Comparison of ENCODE assay signal across 11 cellular contexts in the genomic region with DNA sequence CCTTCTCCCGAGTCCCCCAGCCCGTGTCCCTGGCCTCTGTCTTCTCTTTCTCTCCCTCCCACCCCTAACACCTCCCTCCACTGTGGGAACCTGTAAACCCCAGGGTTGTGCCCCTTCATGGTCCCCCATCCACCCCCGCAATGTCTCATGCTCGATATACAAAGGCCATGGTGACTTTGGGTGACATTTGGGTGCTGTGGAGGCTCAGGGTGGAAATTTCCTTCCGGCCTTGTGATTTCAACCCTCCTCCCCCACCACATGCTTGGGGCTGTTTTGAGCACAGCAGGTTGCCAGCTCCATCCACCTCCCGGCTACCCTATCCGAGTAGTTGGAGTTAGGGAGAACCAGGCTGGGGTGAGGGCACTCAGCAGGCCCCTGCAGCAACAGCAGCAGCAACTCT. TPM values are rescaled to one million over a fixed set of nuclear protein-coding genes. Genes with fewer than 3 reads are reported as not detected.
A peak's percentile ranks its signal among the peaks of the same experiment; 100 is the strongest.
DNase-seq lines count a peak whose midpoint lies in the region; ATAC-seq and TF ChIP-seq lines count a peak whose summit lies in the region.
"Had no signal": no experiment of that assay in that cellular context is flagged by ENCODE, and none has a peak within 500 bp of the region (broad histone marks: within the 10 kb centered on the region; RNA-seq: fewer than 3 reads in every experiment).

No MANE protein-coding gene starts in this region.

- H3K36me3 ChIP-seq in thymus (ENCODE audit: control insufficient read depth, insufficient read depth): no peaks in the 10 kb centered on the region
- peaks cover 0 to 7% (median 0%) of the 10 kb centered on the region in 4 donors for H3K36me3 ChIP-seq in transverse colon

- no peaks in the 10 kb centered on the region for H3K9me3 ChIP-seq in thymus (ENCODE audit: control insufficient read depth)
- no peaks in the 10 kb centered on the region for H3K9me3 ChIP-seq in transverse colon

- H3K27me3 ChIP-seq in thymus (ENCODE audit: control insufficient read depth, insufficient read depth) (no peaks in the 10 kb centered on the region), transverse colon (no peaks in the 10 kb centered on the region)

- intact Hi-C loops in transverse colon (cut with DNase I; ENCODE audit: low total_unique reads): no loop called here

- no peak overlapping the region for H3K4me3 ChIP-seq in thymus (ENCODE audit: low read length)
- no peak overlapping the region for H3K4me3 ChIP-seq in transverse colon
- no peak overlapping the region for H3K4me3 ChIP-seq in foreskin fibroblast (ENCODE audit: low read depth in 1 of 2, low read length in 2 of 2)

- TF ChIP-seq CTCF in transverse colon (IDR thresholded peaks at IDR 0.05) (no peak), foreskin fibroblast (IDR thresholded peaks at IDR 0.05; ENCODE audit: low read depth, low read length) (no peak)

- ATAC-seq in activated T-helper 17 cell treated with anti-CD3 and anti-CD28 coated beads, Interleukin-2, amount 50 U/mL, for 72 hours (replicated peaks): peak; percentile 46
- ATAC-seq: HepG2 had no signal

- H3K27me3 Mint-ChIP-seq in activated T-helper 17 cell treated with anti-CD3 and anti-CD28 coated beads, Interleukin-2, amount 50 U/mL, for 72 hours: no peaks in the 10 kb centered on the region

- H3K27ac ChIP-seq in thymus (ENCODE audit: low read depth) (peak overlapping the region; percentile 77), transverse colon (no peak overlapping the region)

- 87% methylated on average over 7 of the region's 7 CpGs for WGBS in thymus
- WGBS in transverse colon (ENCODE audit: low coverage in 1 of 2), 2 donors: 91% methylated on average over 7 of the region's 7 CpGs; no CpG with 5 or more reads in 1 of the 2 donors

- H3K4me3 Mint-ChIP-seq in activated T-helper 17 cell treated with anti-CD3 and anti-CD28 coated beads, Interleukin-2, amount 50 U/mL, for 72 hours: peak overlapping the region; percentile 60

- H3K27ac Mint-ChIP-seq in activated T-helper 17 cell treated with anti-CD3 and anti-CD28 coated beads, Interleukin-2, amount 50 U/mL, for 72 hours: peak overlapping the region; percentile 88

- H3K4me1 ChIP-seq in thymus (ENCODE audit: control insufficient read depth, insufficient read depth, low read length) (peaks cover 2% of the 10 kb centered on the region), transverse colon (peaks cover 0 to 6% (median 2%) of the 10 kb centered on the region in 4 donors)

- peaks cover 100% of the 10 kb centered on the region for H3K36me3 Mint-ChIP-seq in activated T-helper 17 cell treated with anti-CD3 and anti-CD28 coated beads, Interleukin-2, amount 50 U/mL, for 72 hours (ENCODE audit: low read depth)

- peak; percentile 28 for DNase-seq in activated gamma-delta T cell treated with Interleukin-2 at 50 U/mL for 16 hours
- no peak for DNase-seq in activated gamma-delta T cell (lab: John Stamatoyannopoulos, UW)
- peak; percentile 33 to 55 for DNase-seq in stimulated activated CD4-positive, alpha-beta T cell treated with anti-CD3 and anti-CD28 coated beads, Interleukin-12 subunit alpha, Interleukin-12 subunit beta, amount 100 ng/mL, for 24 hours (ENCODE audit: low read depth in 2 of 2)
- no peak for DNase-seq in NCI-H1105 treated with DMSO at 0.1 percent for 48 hours (lab: John Stamatoyannopoulos, UW)
- DNase-seq in transverse colon: no peak
- no peak for DNase-seq in foreskin fibroblast
- DNase-seq: NCI-H2227 treated with DMSO at 0.1 percent for 48 hours had no signal

- in situ Hi-C loops in transverse colon (cut with MboI; ENCODE audit: low pct_ligation_motif_present in 1 of 4, low pct_unique_long_range_greater_than_20kb in 1 of 4, low sequenced_read_pairs in 3 of 4): no loop called here

- TF ChIP-seq EP300 in transverse colon (IDR thresholded peaks at IDR 0.05; ENCODE audit: low read depth): no peak

- no peaks in the 10 kb centered on the region for H3K9me3 Mint-ChIP-seq in activated T-helper 17 cell treated with anti-CD3 and anti-CD28 coated beads, Interleukin-2, amount 50 U/mL, for 72 hours

- H3K4me1 Mint-ChIP-seq in activated T-helper 17 cell treated with anti-CD3 and anti-CD28 coated beads, Interleukin-2, amount 50 U/mL, for 72 hours: peaks cover 38% of the 10 kb centered on the region

- TF ChIP-seq POLR2A in transverse colon (IDR thresholded peaks at IDR 0.05): no peak

RNA-seq across cellular contexts. Expression of gene VPS13D, which starts 25.7 kb away (rescaled TPM):
- total RNA-seq in activated T-helper 17 cell treated with anti-CD3 and anti-CD28 coated beads, Interleukin-2, amount 50 U/mL, for 72 hours: 10 to 100 TPM; 30.4 to 35.6 TPM
- polyA plus RNA-seq in thymus: 21.7 TPM
- 100 to 1,000 TPM; 101 to 136 (median 116) TPM for total RNA-seq in transverse colon

RNA-seq across cellular contexts. Expression of gene TNFRSF1B, which starts 37.3 kb away (rescaled TPM):
- 100 to 1,000 TPM; 291 to 379 TPM for total RNA-seq in activated T-helper 17 cell treated with anti-CD3 and anti-CD28 coated beads, Interleukin-2, amount 50 U/mL, for 72 hours
- 35.4 TPM for polyA plus RNA-seq in thymus
- 10 to 100 TPM; 11.1 to 17.3 (median 15.3) TPM for total RNA-seq in transverse colon
- total RNA-seq: A673 had no signal

Comparison
In these comparisons a context has a peak if more than half of its experiments do, and no peak if none do; other contexts are left out.
1. DNase-seq: peak in activated gamma-delta T cell treated with Interleukin-2 at 50 U/mL for 16 hours (single experiment) and stimulated activated CD4-positive, alpha-beta T cell treated with anti-CD3 and anti-CD28 coated beads, Interleukin-12 subunit alpha, Interleukin-12 subunit beta, amount 100 ng/mL, for 24 hours (2 of 2); none in activated gamma-delta T cell (single experiment), NCI-H1105 treated with DMSO at 0.1 percent for 48 hours (single experiment), transverse colon (single experiment) and foreskin fibroblast (0 of 2).
2. RNA of gene TNFRSF1B, which starts 37.3 kb away (total RNA-seq): 291 to 379 TPM in activated T-helper 17 cell treated with anti-CD3 and anti-CD28 coated beads, Interleukin-2, amount 50 U/mL, for 72 hours; 11.1 to 17.3 TPM in transverse colon; every median in the first group is over 10 times any median in the second.